Comparison of ENCODE assay signal across 8 cellular contexts in genomic region chr12:82688035-82688501, GRCh38. TPM values are rescaled to one million over a fixed set of nuclear protein-coding genes. Genes with fewer than 3 reads are reported as not detected.
DNase-seq lines count a peak whose midpoint lies in the region; ATAC-seq and TF ChIP-seq lines count a peak whose summit lies in the region.

No MANE protein-coding gene starts in this region.

- peaks cover 12 to 22% (median 16%) of the 10 kb centered on the region in 10 experiments; a peak in 18 of 20 replicates for H3K4me1 ChIP-seq in BLaER1 treated with 17β-estradiol and CSF1 and Interleukin-3, amounts not matched to agents 10 nM and 100 nM

- H3K27me3 Mint-ChIP-seq in activated CD8-positive, alpha-beta T cell treated with anti-CD3 and anti-CD28 coated beads for 36 hours = peaks cover 4% of the 10 kb centered on the region

- peak; percentile 12 for TF ChIP-seq CTCF in HL-60 (IDR thresholded peaks at IDR 0.05; ENCODE audit: insufficient read depth, low read length)
- TF ChIP-seq CTCF in activated CD8-positive, alpha-beta T cell treated with anti-CD3 and anti-CD28 coated beads for 36 hours (IDR thresholded peaks at IDR 0.05) = peak; percentile 32

- POLR2A ChIA-PET in activated CD8-positive, alpha-beta T cell treated with anti-CD3 and anti-CD28 coated beads for 36 hours (lab: Charles Lee) = no interaction called here

- peaks cover 7% of the 10 kb centered on the region for H3K4me1 Mint-ChIP-seq in activated CD8-positive, alpha-beta T cell treated with anti-CD3 and anti-CD28 coated beads for 36 hours (ENCODE audit: low read depth)

- no peaks in the 10 kb centered on the region for H3K9me3 Mint-ChIP-seq in activated CD8-positive, alpha-beta T cell treated with anti-CD3 and anti-CD28 coated beads for 36 hours

- H3K4me3 ChIP-seq in BLaER1 treated with 17β-estradiol and CSF1 and Interleukin-3, amounts not matched to agents 10 nM and 100 nM = peak overlapping the region; percentile 68 to 92 (median 86)
- H3K4me3 ChIP-seq in HL-60 (replicated peaks; ENCODE audit: insufficient read depth, low read length) (peak overlapping the region; percentile 98), iPS-11a (ENCODE audit: low read depth, low read length) (peak overlapping the region; percentile 69), skin epidermis (peak overlapping the region; percentile 67 to 94 (median 84))

- peak overlapping the region; percentile 88 to 100 (median 98) for H3K4me2 ChIP-seq in BLaER1 treated with 17β-estradiol and CSF1 and Interleukin-3, amounts not matched to agents 10 nM and 100 nM

- CTCF ChIA-PET in activated CD8-positive, alpha-beta T cell treated with anti-CD3 and anti-CD28 coated beads for 36 hours (lab: Charles Lee) = no interaction called here

- H3K27ac ChIP-seq in BLaER1 treated with 17β-estradiol and CSF1 and Interleukin-3, amounts not matched to agents 10 nM and 100 nM = no peak overlapping the region
- no peak overlapping the region for H3K27ac ChIP-seq in HL-60 (replicated peaks)
- peak overlapping the region in 10 of 21 experiments; percentile 87 to 96 (median 91) for H3K27ac ChIP-seq in skin epidermis

- DNase-seq in HL-60 (ENCODE audit: low read depth in 1 of 2, low spot score in 1 of 2) = peak in 1 of 2 experiments; percentile 7
- DNase-seq in activated CD8-positive, alpha-beta T cell treated with anti-CD3 and anti-CD28 coated beads for 36 hours = no peak
- no peak for DNase-seq in 8988T

- peaks cover 0 to 18% (median 14%) of the 10 kb centered on the region in 11 experiments; a peak in 14 of 22 replicates for H3K27me3 ChIP-seq in BLaER1 treated with 17β-estradiol and CSF1 and Interleukin-3, amounts not matched to agents 10 nM and 100 nM
- H3K27me3 ChIP-seq in HL-60 (ENCODE audit: insufficient read depth, poor library complexity, severe bottlenecking) = peaks cover 6% of the 10 kb centered on the region

- ATAC-seq in activated CD8-positive, alpha-beta T cell treated with anti-CD3 and anti-CD28 coated beads for 36 hours = no peak
- ATAC-seq in GM21515 (IDR thresholded peaks at IDR 0.05; ENCODE audit: unreplicated experiment) = no peak
- no peak for ATAC-seq in GM21529 (IDR thresholded peaks at IDR 0.05; ENCODE audit: unreplicated experiment)

- H3K27ac Mint-ChIP-seq in activated CD8-positive, alpha-beta T cell treated with anti-CD3 and anti-CD28 coated beads for 36 hours = peak overlapping the region; percentile 81

- peak overlapping the region; percentile 89 for H3K4me3 Mint-ChIP-seq in activated CD8-positive, alpha-beta T cell treated with anti-CD3 and anti-CD28 coated beads for 36 hours

- intact Hi-C loops in activated CD8-positive, alpha-beta T cell treated with anti-CD3 and anti-CD28 coated beads for 36 hours (cut with micrococcal nuclease) = loop anchor here (10.0 kb wide), 1 partner anchor 1817 kb away; no protein-coding TSS in a partner anchor

- H3K36me3 Mint-ChIP-seq in activated CD8-positive, alpha-beta T cell treated with anti-CD3 and anti-CD28 coated beads for 36 hours (ENCODE audit: low read depth) = no peaks in the 10 kb centered on the region

- peak overlapping the region; percentile 5 to 85 (median 80); a peak in 20 of 22 replicates for H3K9ac ChIP-seq in BLaER1 treated with 17β-estradiol and CSF1 and Interleukin-3, amounts not matched to agents 10 nM and 100 nM

- H3K9me3 ChIP-seq in BLaER1 treated with 17β-estradiol and CSF1 and Interleukin-3, amounts not matched to agents 10 nM and 100 nM (replicated peaks in 1 of 11) = no peaks in the 10 kb centered on the region

- 0 out of 22 replicates have a peak, but pooled peaks cover 0 to 6% (median 0%) of the 10 kb centered on the region in 11 experiments for H4K20me1 ChIP-seq in BLaER1 treated with 17β-estradiol and CSF1 and Interleukin-3, amounts not matched to agents 10 nM and 100 nM

- H3K36me3 ChIP-seq in BLaER1 treated with 17β-estradiol and CSF1 and Interleukin-3, amounts not matched to agents 10 nM and 100 nM = 0 out of 22 replicates have a peak, but pooled peaks cover 0 to under 1% (median 0%) of the 10 kb centered on the region in 11 experiments

RNA-seq across cellular contexts. Expression of gene TMTC2, which starts 1.4 kb away (rescaled TPM):
- 1 to 10 TPM; 2.5 to 3.1 TPM for total RNA-seq in activated CD8-positive, alpha-beta T cell treated with anti-CD3 and anti-CD28 coated beads for 36 hours
